In the genomic region with DNA sequence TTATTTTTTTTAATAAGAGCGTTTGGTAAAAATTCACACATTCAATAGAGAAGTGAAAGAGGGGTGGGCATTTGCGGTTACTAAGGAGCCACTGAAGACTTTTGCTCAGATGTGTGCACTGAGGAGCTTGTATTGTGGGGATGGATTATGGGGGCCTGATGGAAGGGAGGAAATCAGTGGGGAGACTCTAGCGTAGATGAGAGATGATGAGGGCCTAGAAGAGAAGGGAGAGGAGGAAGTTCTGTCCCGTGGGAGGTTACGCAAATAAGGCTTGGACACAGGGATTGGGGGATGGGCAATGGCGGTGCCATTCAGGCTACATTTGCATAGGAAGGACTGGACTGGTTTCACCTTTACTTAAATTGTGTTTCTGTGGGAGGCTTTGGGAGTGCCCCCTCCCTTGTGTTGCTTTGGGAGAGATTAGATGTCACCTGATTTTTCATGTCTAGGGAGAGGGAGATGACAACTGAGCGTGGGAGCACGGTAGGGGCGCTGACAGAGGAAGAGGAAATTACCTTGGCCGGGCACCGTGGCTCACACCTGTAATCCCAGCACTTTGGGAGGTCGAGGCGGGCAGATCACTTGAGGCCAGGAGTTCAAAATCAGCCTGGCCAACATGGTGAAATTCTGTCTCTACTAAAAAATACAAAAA, we compare ENCODE assay signal across 11 cellular contexts. TPM values are rescaled to one million over a fixed set of nuclear protein-coding genes. Genes with fewer than 3 reads are reported as not detected.
A peak's percentile ranks its signal among the peaks of the same experiment; 100 is the strongest.
DNase-seq lines count a peak whose midpoint lies in the region; ATAC-seq and TF ChIP-seq lines count a peak whose summit lies in the region.
"Had no signal": no experiment of that assay in that cellular context is flagged by ENCODE, and none has a peak within 500 bp of the region (broad histone marks: within the 10 kb centered on the region; RNA-seq: fewer than 3 reads in every experiment).

No MANE protein-coding gene starts in this region.

- intact Hi-C loops in prostate gland (cut with DNase I), result no loop called here

- H3K4me3 ChIP-seq in GM12865 (ENCODE audit: low read depth, low read length) (no peak overlapping the region), fibroblast of pulmonary artery (replicated peaks; ENCODE audit: low read depth, low read length) (no peak overlapping the region), prostate gland (no peak overlapping the region)

- no peaks in the 10 kb centered on the region for H3K4me1 ChIP-seq in prostate gland (replicated peaks)

- no peak for ATAC-seq in HG02571 (IDR thresholded peaks at IDR 0.05; ENCODE audit: unreplicated experiment)

- no peak for TF ChIP-seq CTCF in GM12865 (IDR thresholded peaks at IDR 0.05; ENCODE audit: insufficient read depth, low read depth, low read length, missing control alignments)
- TF ChIP-seq CTCF in fibroblast of pulmonary artery (IDR thresholded peaks at IDR 0.05; ENCODE audit: low read length, missing control alignments), result no peak
- TF ChIP-seq CTCF in prostate gland (IDR thresholded peaks at IDR 0.05), result no peak

- no peaks in the 10 kb centered on the region for H3K9me3 ChIP-seq in prostate gland

- peak; percentile 81 for DNase-seq in GM12865 (ENCODE audit: low read depth)
- peak; percentile 86 for DNase-seq in NCI-H69 (lab: John Stamatoyannopoulos, UW)
- DNase-seq in fibroblast of pulmonary artery (ENCODE audit: low read depth), result peak; percentile 43
- DNase-seq in putamen (ENCODE audit: low spot score), result peak; percentile 36
- no peak for DNase-seq in prostate gland (ENCODE audit: low spot score)
- no peak for DNase-seq in kidney tubule cell (ENCODE audit: low spot score)
- no peak for DNase-seq in COLO829 (ENCODE audit: low spot score)
- DNase-seq: activated naive CD4-positive, alpha-beta T cell; HFFc6; stimulated activated CD4-positive, alpha-beta T cell treated with anti-CD3 and anti-CD28 coated beads, Interleukin-2, amount 100 ng/mL, for 24 hours had no signal

- TF ChIP-seq POLR2A in prostate gland (IDR thresholded peaks at IDR 0.05), result no peak

- H3K27ac ChIP-seq in prostate gland, result no peak overlapping the region

- no peaks in the 10 kb centered on the region for H3K36me3 ChIP-seq in prostate gland

- 62% methylated on average over 13 of the region's 13 CpGs for WGBS in prostate gland

- no peaks in the 10 kb centered on the region for H3K27me3 ChIP-seq in prostate gland (replicated peaks; ENCODE audit: insufficient read depth)

RNA-seq across cellular contexts. Expression of gene HIP1, which starts 2.2 kb away (rescaled TPM):
- total RNA-seq in prostate gland, result 10 to 100 TPM in 1 of 2 donors, 1 to 10 TPM in 1; 9.8 to 40.8 TPM

RNA-seq across cellular contexts. Expression of gene CCL26, which starts 31.0 kb away (rescaled TPM):
- total RNA-seq in prostate gland, result not detected

Comparison
In these comparisons a context has a peak if more than half of its experiments do, and no peak if none do; other contexts are left out.
1. DNase-seq: peak in GM12865 (single experiment), NCI-H69 (single experiment), fibroblast of pulmonary artery (single experiment) and putamen (single experiment); none in prostate gland (single experiment), kidney tubule cell (single experiment) and COLO829 (single experiment).